32 cellular contexts compared by ENCODE assay signal in the genomic region with DNA sequence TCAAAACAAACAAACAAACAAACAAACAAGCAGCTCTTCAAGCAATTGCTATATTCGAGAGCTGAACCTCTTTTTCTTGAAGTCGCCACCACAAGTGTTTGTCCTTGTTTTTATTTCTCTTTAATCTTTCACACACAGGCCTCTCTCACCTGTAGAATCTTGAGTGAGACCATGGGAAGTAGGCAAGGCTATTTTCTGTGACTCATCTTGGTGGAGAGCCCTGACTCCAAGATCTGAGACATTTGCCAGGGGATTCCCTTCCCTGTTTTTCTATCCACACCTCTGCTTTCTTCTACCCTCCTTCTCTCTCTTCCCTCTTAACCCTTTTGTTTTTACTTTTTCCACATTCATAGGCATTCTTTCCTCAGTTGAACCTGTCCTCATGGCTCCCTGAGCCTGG. TPM values are rescaled to one million over a fixed set of nuclear protein-coding genes. Genes with fewer than 3 reads are reported as not detected.
DNase-seq lines count a peak whose midpoint lies in the region; ATAC-seq and TF ChIP-seq lines count a peak whose summit lies in the region.
"Had no signal": no experiment of that assay in that cellular context is flagged by ENCODE, and none has a peak within 500 bp of the region (broad histone marks: within the 10 kb centered on the region; RNA-seq: fewer than 3 reads in every experiment).

No MANE protein-coding gene starts in this region.

- H4K20me1 ChIP-seq in SK-N-SH (ENCODE audit: insufficient read depth), result no peaks in the 10 kb centered on the region

- H3K4me1 Mint-ChIP-seq in MCF 10A (ENCODE audit: insufficient read depth, unreplicated experiment), result peaks cover 27% of the 10 kb centered on the region
- peaks cover 21 to 46% (median 28%) of the 10 kb centered on the region in 4 donors for H3K4me1 Mint-ChIP-seq in naive thymus-derived CD8-positive, alpha-beta T cell
- H3K4me1 Mint-ChIP-seq: nephron progenitor cell had no signal

- H3K9me3 Mint-ChIP-seq in MCF 10A (ENCODE audit: unreplicated experiment), result no peaks in the 10 kb centered on the region
- H3K9me3 Mint-ChIP-seq in naive thymus-derived CD8-positive, alpha-beta T cell, result no peaks in the 10 kb centered on the region
- H3K9me3 Mint-ChIP-seq: activated T-cell treated with anti-CD3 and anti-CD28 coated beads, Interleukin-2, amount 50 U/mL, for 24 hours; CD4-positive, alpha-beta T cell; central memory CD8-positive, alpha-beta T cell; effector memory CD8-positive, alpha-beta T cell; nephron progenitor cell; stimulated activated naive CD8-positive, alpha-beta T cell treated with anti-CD3 and anti-CD28 coated beads, Interleukin-15, amount 100 ng/mL, for 72 hours had no signal

- ATAC-seq in esophagus mucosa, result peak; percentile 76
- ATAC-seq in naive thymus-derived CD8-positive, alpha-beta T cell, result no peak
- ATAC-seq: effector memory CD8-positive, alpha-beta T cell; stimulated activated naive CD8-positive, alpha-beta T cell treated with anti-CD3 and anti-CD28 coated beads, Interleukin-15, amount 100 ng/mL, for 72 hours had no signal

- H3K9me2 ChIP-seq in SK-N-SH, result no peaks in the 10 kb centered on the region

- no peak for TF ChIP-seq EP300 in SK-N-SH (IDR thresholded peaks at IDR 0.05; ENCODE audit: borderline replicate concordance in 1 of 2, low read depth in 1 of 2, low read length in 1 of 2)
- no peak for TF ChIP-seq EP300 in suprapubic skin (IDR thresholded peaks at IDR 0.05)

- CTCF ChIA-PET in MCF 10A (lab: Yijun Ruan, JAX), result interaction anchor here (0.8 to 3.5 kb wide), 6 partner anchors 19 to 220 kb away, joined by 3 to 23 read pairs (median 4); partner anchors contain the start of gene EPHA1
- CTCF ChIA-PET in SK-N-SH (lab: Yijun Ruan, JAX), result no interaction called here

- H3K27me3 ChIP-seq in breast epithelium (no peaks in the 10 kb centered on the region), SK-N-SH (ENCODE audit: insufficient read depth) (no peaks in the 10 kb centered on the region), suprapubic skin (no peaks in the 10 kb centered on the region)
- H3K27me3 ChIP-seq: esophagus muscularis mucosa, gastroesophageal sphincter, hepatocyte, ovary, spleen had no signal

- no peaks in the 10 kb centered on the region for H3K36me3 ChIP-seq in breast epithelium
- H3K36me3 ChIP-seq in SK-N-SH (replicated peaks in 1 of 2; ENCODE audit: control insufficient read depth in 1 of 2, insufficient read depth in 2 of 2, low read length in 1 of 2), result no peaks in the 10 kb centered on the region
- no peaks in the 10 kb centered on the region for H3K36me3 ChIP-seq in suprapubic skin
- H3K36me3 ChIP-seq: esophagus muscularis mucosa, gastroesophageal sphincter, HAP-1, lower lobe of right lung, ovary, spleen had no signal

- TF ChIP-seq POLR2A in breast epithelium (IDR thresholded peaks at IDR 0.05), result no peak
- no peak for TF ChIP-seq POLR2A in suprapubic skin (IDR thresholded peaks at IDR 0.05)

- no peak overlapping the region for H3K27ac Mint-ChIP-seq in MCF 10A (ENCODE audit: low read depth, unreplicated experiment)
- peak overlapping the region in 3 of 10 donors; percentile 4 to 84 (median 54) for H3K27ac Mint-ChIP-seq in naive thymus-derived CD8-positive, alpha-beta T cell
- H3K27ac Mint-ChIP-seq: activated T-cell treated with anti-CD3 and anti-CD28 coated beads, Interleukin-2, amount 50 U/mL, for 24 hours; CD4-positive, alpha-beta T cell; effector memory CD8-positive, alpha-beta T cell; nephron progenitor cell had no signal

- H3K4me1 ChIP-seq in breast epithelium (no peaks in the 10 kb centered on the region), SK-N-SH (ENCODE audit: control insufficient read depth in 1 of 2, insufficient read depth in 2 of 2, low read depth in 1 of 2, low read length in 1 of 2) (peaks cover 0 to 12% of the 10 kb centered on the region in 2 experiments; a peak in 2 of 4 replicates), suprapubic skin (peaks cover 43% of the 10 kb centered on the region)
- H3K4me1 ChIP-seq: esophagus muscularis mucosa, gastroesophageal sphincter, lower lobe of right lung, spleen had no signal

- BruUV-seq in MCF 10A (replicated peaks; lab: Mats Ljungman, UMichigan), result no TSS peak

- peaks cover 12% of the 10 kb centered on the region for H3F3A ChIP-seq in SK-N-SH (replicated peaks; ENCODE audit: insufficient read depth)

- peaks cover 11% of the 10 kb centered on the region for H3K27me3 Mint-ChIP-seq in MCF 10A (ENCODE audit: insufficient read depth, unreplicated experiment)
- peaks cover 0 to 2% (median 0%) of the 10 kb centered on the region in 5 donors for H3K27me3 Mint-ChIP-seq in naive thymus-derived CD8-positive, alpha-beta T cell
- H3K27me3 Mint-ChIP-seq: activated T-cell treated with anti-CD3 and anti-CD28 coated beads, Interleukin-2, amount 50 U/mL, for 24 hours; CD4-positive, alpha-beta T cell; stimulated activated naive CD8-positive, alpha-beta T cell treated with anti-CD3 and anti-CD28 coated beads, Interleukin-15, amount 100 ng/mL, for 72 hours had no signal

- peak; percentile 74 for DNase-seq in MCF 10A (ENCODE audit: unreplicated experiment)
- DNase-seq in breast epithelium (ENCODE audit: low spot score in 2 of 2), result no peak
- DNase-seq in SK-N-SH, result no peak
- no peak for DNase-seq in suprapubic skin (ENCODE audit: low spot score in 2 of 2)
- DNase-seq in stimulated activated CD4-positive, alpha-beta T cell treated with anti-CD3 and anti-CD28 coated beads, Interleukin-1b, Interleukin-23, amount 100 ng/mL, for 48 hours, result no peak
- DNase-seq in naive thymus-derived CD8-positive, alpha-beta T cell, result no peak
- no peak for DNase-seq in NCI-H1417 (lab: John Stamatoyannopoulos, UW)
- DNase-seq: activated gamma-delta T cell; activated T-cell treated with anti-CD3 and anti-CD28 coated beads, Interleukin-2, amount 50 U/mL, for 24 hours; AML-193; CD4-positive, alpha-beta T cell; effector memory CD8-positive, alpha-beta T cell; GDM1; lower lobe of right lung; NCI-H146; NCI-H345; nephron progenitor cell; ovary; spleen; stimulated activated CD8-positive, alpha-beta memory T cell treated with anti-CD3 and anti-CD28 coated beads, Interleukin-4, amount 100 ng/mL, for 48 hours; stimulated activated naive CD8-positive, alpha-beta T cell treated with anti-CD3 and anti-CD28 coated beads, Interleukin-15, amount 100 ng/mL, for 72 hours had no signal

- POLR2A ChIA-PET in MCF 10A (lab: Yijun Ruan, JAX), result no interaction called here
- POLR2A ChIA-PET in SK-N-SH (lab: Yijun Ruan, JAX), result interaction anchor here (0.6 kb wide), 1 partner anchor 11 kb away, joined by 3 read pairs; no protein-coding TSS in a partner anchor
- POLR2A ChIA-PET in naive thymus-derived CD8-positive, alpha-beta T cell (lab: Charles Lee), result no interaction called here

- H3K9me3 ChIP-seq in breast epithelium, result no peaks in the 10 kb centered on the region
- no peaks in the 10 kb centered on the region for H3K9me3 ChIP-seq in SK-N-SH
- no peaks in the 10 kb centered on the region for H3K9me3 ChIP-seq in suprapubic skin
- H3K9me3 ChIP-seq: esophagus muscularis mucosa, gastroesophageal sphincter, HAP-1, lower lobe of right lung, ovary, spleen had no signal

- H3K4me3 Mint-ChIP-seq in MCF 10A (ENCODE audit: unreplicated experiment), result peak overlapping the region; percentile 28
- H3K4me3 Mint-ChIP-seq in naive thymus-derived CD8-positive, alpha-beta T cell, result no peak overlapping the region
- H3K4me3 Mint-ChIP-seq: activated T-cell treated with anti-CD3 and anti-CD28 coated beads, Interleukin-2, amount 50 U/mL, for 24 hours; CD4-positive, alpha-beta T cell; central memory CD8-positive, alpha-beta T cell; effector memory CD8-positive, alpha-beta T cell; nephron progenitor cell; stimulated activated naive CD8-positive, alpha-beta T cell treated with anti-CD3 and anti-CD28 coated beads, Interleukin-15, amount 100 ng/mL, for 72 hours had no signal

- no peak overlapping the region for H3K9ac ChIP-seq in SK-N-SH

- H3K36me3 Mint-ChIP-seq in MCF 10A (ENCODE audit: insufficient read depth, unreplicated experiment), result no peaks in the 10 kb centered on the region
- H3K36me3 Mint-ChIP-seq in naive thymus-derived CD8-positive, alpha-beta T cell, result peaks cover 14 to 49% (median 15%) of the 10 kb centered on the region in 3 donors

- H3K4me3 ChIP-seq in breast epithelium (no peak overlapping the region), SK-N-SH (ENCODE audit: low read depth in 2 of 2, low read length in 1 of 2) (no peak overlapping the region), suprapubic skin (no peak overlapping the region)
- H3K4me3 ChIP-seq: esophagus muscularis mucosa, gastroesophageal sphincter, HAP-1, hepatocyte, lower lobe of right lung, ovary, spleen had no signal

- H3K79me2 ChIP-seq in SK-N-SH (ENCODE audit: insufficient read depth), result no peaks in the 10 kb centered on the region
- H3K79me2 ChIP-seq: hepatocyte had no signal

- intact Hi-C loops in MCF 10A (cut with micrococcal nuclease) (no loop called here), breast epithelium (cut with DNase I; ENCODE audit: low total_unique reads) (no loop called here)

- H3K27ac ChIP-seq in breast epithelium (no peak overlapping the region), SK-N-SH (ENCODE audit: low read depth in 2 of 2, low read length in 1 of 2) (no peak overlapping the region), suprapubic skin (peak overlapping the region; percentile 63)
- H3K27ac ChIP-seq: esophagus muscularis mucosa, gastroesophageal sphincter, hepatocyte, lower lobe of right lung, ovary, spleen had no signal

- no peak for TF ChIP-seq RAD21 in SK-N-SH (IDR thresholded peaks at IDR 0.05; ENCODE audit: low read length)

- H2AFZ ChIP-seq in SK-N-SH (ENCODE audit: low read depth), result no peak overlapping the region
- H2AFZ ChIP-seq: hepatocyte had no signal

- H3K4me2 ChIP-seq in SK-N-SH, result no peak overlapping the region
- H3K4me2 ChIP-seq: hepatocyte had no signal

- TF ChIP-seq CTCF in MCF 10A (IDR thresholded peaks at IDR 0.05; ENCODE audit: unreplicated experiment) (no peak), breast epithelium (IDR thresholded peaks at IDR 0.05) (no peak), SK-N-SH (IDR thresholded peaks at IDR 0.05) (no peak), suprapubic skin (IDR thresholded peaks at IDR 0.05) (no peak)

- WGBS in SK-N-SH (ENCODE audit: low lambda C conversion rate), result 68% methylated on average over 2 of the region's 2 CpGs
- 59% methylated on average over 2 of the region's 2 CpGs for WGBS in suprapubic skin

RNA-seq across cellular contexts. Expression of gene TAS2R60, which starts 8.0 kb away (rescaled TPM):
- total RNA-seq in MCF 10A (2022) (not detected in 2 replicates), breast epithelium (1 to 10 TPM in 1 of 3 donors, not detected in 2; 1.6 TPM), esophagus mucosa (0.32 TPM), suprapubic skin (not detected)
- polyA plus RNA-seq in SK-N-SH (2012; rRNA removed), result 0.10 TPM in 1 of 2 replicates, not detected in the other
- 0.05 and 0.10 TPM in 2 replicates for polyA plus RNA-seq in SK-N-SH (2012; cell fraction: cytosol; rRNA removed)
- 0.18 and 0.27 TPM in 2 replicates for polyA plus RNA-seq in SK-N-SH (2012; cell fraction: nucleus; rRNA removed)
- total RNA-seq in naive thymus-derived CD8-positive, alpha-beta T cell, result 1 to 10 TPM in 1 of 2 experiments, under 1 TPM in 1; 0.96 to 1.0 TPM
- polyA plus RNA-seq in naive thymus-derived CD8-positive, alpha-beta T cell, result under 1 TPM in 1 of 3 donors, not detected in 2; 0.23 TPM
- total RNA-seq: hepatocyte; LHCN-M2; lower lobe of right lung; mucosa of gallbladder; RPMI7951; SK-MEL-5; T-helper 1 cell treated with Interleukin-12 subunit alpha and Interleukin-12 subunit beta and Interleukin-4 antibody, amounts not matched to agents 30 ng/mL and 1 ng/mL, for 36 hours had no signal
- polyA plus RNA-seq: hepatocyte, ovary, spleen had no signal

RNA-seq across cellular contexts. Expression of gene EPHA1, which starts 26.6 kb away (rescaled TPM):
- total RNA-seq in MCF 10A (2022), result 0.89 and 1.2 TPM in 2 replicates
- 10 to 100 TPM in 2 of 3 donors, not detected in 1; 11.8 to 15.4 TPM for total RNA-seq in breast epithelium
- polyA plus RNA-seq in SK-N-SH (2012; rRNA removed), result 0.26 and 0.49 TPM in 2 replicates
- 0.19 and 0.28 TPM in 2 replicates for polyA plus RNA-seq in SK-N-SH (2012; cell fraction: cytosol; rRNA removed)
- polyA plus RNA-seq in SK-N-SH (2012; cell fraction: nucleus; rRNA removed), result 0.64 and 1.0 TPM in 2 replicates
- 79.0 TPM for total RNA-seq in esophagus mucosa
- 10 to 100 TPM; 60.9 to 94.4 (median 67.7) TPM for total RNA-seq in suprapubic skin
- 10 to 100 TPM; 44.8 to 44.9 TPM for total RNA-seq in naive thymus-derived CD8-positive, alpha-beta T cell
- polyA plus RNA-seq in naive thymus-derived CD8-positive, alpha-beta T cell, result 10 to 100 TPM; 10.1 to 37.1 (median 16.2) TPM
- total RNA-seq: LHCN-M2, RPMI7951, SK-MEL-5 had no signal

RNA-seq across cellular contexts. Expression of gene TAS2R41, which starts 42.4 kb away (rescaled TPM):
- total RNA-seq in MCF 10A (2022) (not detected in 2 replicates), breast epithelium (1 to 10 TPM in 1 of 3 donors, under 1 TPM in 1, not detected in 1; 0.66 to 1.3 TPM), esophagus mucosa (not detected), suprapubic skin (not detected)
- polyA plus RNA-seq in SK-N-SH (2012; rRNA removed), result not detected in 2 replicates
- polyA plus RNA-seq in SK-N-SH (2012; cell fraction: cytosol; rRNA removed), result not detected in 2 replicates
- not detected in 2 replicates for polyA plus RNA-seq in SK-N-SH (2012; cell fraction: nucleus; rRNA removed)
- total RNA-seq in naive thymus-derived CD8-positive, alpha-beta T cell, result under 1 TPM in 1 of 2 experiments, not detected in 1; 0.55 TPM
- polyA plus RNA-seq in naive thymus-derived CD8-positive, alpha-beta T cell, result not detected
- total RNA-seq: gastroesophageal sphincter; hepatocyte; LHCN-M2; lower lobe of right lung; mucosa of gallbladder; RPMI7951; SK-MEL-5; T-helper 1 cell treated with Interleukin-12 subunit alpha and Interleukin-12 subunit beta and Interleukin-4 antibody, amounts not matched to agents 30 ng/mL and 1 ng/mL, for 36 hours had no signal
- polyA plus RNA-seq: hepatocyte, ovary, spleen had no signal

RNA-seq across cellular contexts. Expression of gene ZYX, which starts 54.1 kb away (rescaled TPM):
- 168 and 260 TPM in 2 replicates for total RNA-seq in MCF 10A (2022)
- 10 to 100 TPM; 60.2 to 61.0 (median 60.4) TPM for total RNA-seq in breast epithelium
- 124 and 271 TPM in 2 replicates for polyA plus RNA-seq in SK-N-SH (2012; rRNA removed)
- polyA plus RNA-seq in SK-N-SH (2012; cell fraction: cytosol; rRNA removed), result 159 and 266 TPM in 2 replicates
- 593 and 733 TPM in 2 replicates for polyA plus RNA-seq in SK-N-SH (2012; cell fraction: nucleus; rRNA removed)
- 82.3 TPM for total RNA-seq in esophagus mucosa
- total RNA-seq in suprapubic skin, result 10 to 100 TPM; 46.3 to 73.0 (median 59.3) TPM
- total RNA-seq in naive thymus-derived CD8-positive, alpha-beta T cell, result 100 to 1,000 TPM; 138 to 151 TPM
- 100 to 1,000 TPM in 1 of 3 donors, 10 to 100 TPM in 2; 58.6 to 142 (median 82.6) TPM for polyA plus RNA-seq in naive thymus-derived CD8-positive, alpha-beta T cell
